ENCODE assay signal across 16 cellular contexts in the genomic region with DNA sequence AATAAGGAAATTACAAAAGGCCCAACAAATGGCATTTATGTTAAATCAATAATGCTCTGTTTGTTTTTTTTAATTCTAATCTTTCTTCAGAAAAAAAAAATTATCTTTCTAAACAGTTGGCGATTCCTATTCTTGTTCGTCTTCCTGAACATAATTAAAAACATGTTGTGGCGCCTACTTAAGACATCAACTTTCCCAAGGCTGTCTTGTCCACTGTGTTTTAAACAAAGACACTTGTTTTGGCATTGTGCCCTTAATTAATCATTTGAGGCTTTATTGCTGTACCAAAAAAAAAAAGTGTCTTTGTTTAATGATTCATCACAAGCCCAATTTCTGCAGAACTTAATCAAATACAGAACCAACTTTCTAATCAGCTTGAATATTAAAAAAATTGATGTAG.
"Had no signal": no experiment of that assay in that cellular context is flagged by ENCODE, and none has a peak within 500 bp of the region (broad histone marks: within the 10 kb centered on the region; RNA-seq: fewer than 3 reads in every experiment).

No MANE protein-coding gene starts in this region.

- H3K4me2 ChIP-seq: neural progenitor cell had no signal

- H3K9ac ChIP-seq: neural progenitor cell had no signal

- H3K36me3 ChIP-seq: neural progenitor cell, ovary, tibial artery, WERI-Rb-1 had no signal

- H2AFZ ChIP-seq: neural progenitor cell had no signal

- H3K9me3 ChIP-seq: ovary, tibial artery had no signal

- H3K4me3 ChIP-seq: neural progenitor cell, ovary, tibial artery had no signal

- H3K27ac Mint-ChIP-seq: activated naive CD4-positive, alpha-beta T cell treated with anti-CD3 and anti-CD28 coated beads, Interleukin-2, amount 50 U/mL, for 72 hours; neural progenitor cell had no signal

- DNase-seq: activated CD4-positive, alpha-beta T cell treated with anti-CD3 and anti-CD28 coated beads for 1 hour; activated CD8-positive, alpha-beta memory T cell treated with anti-CD3 and anti-CD28 coated beads for 24 hours; activated CD8-positive, alpha-beta memory T cell treated with anti-CD3 and anti-CD28 coated beads, Interleukin-2, amount 50 U/mL, for 48 hours; activated effector memory CD4-positive, alpha-beta T cell treated with anti-CD3 and anti-CD28 coated beads, Interleukin-2, amount 50 U/mL, for 16 hours; activated T-cell treated with anti-CD3 and anti-CD28 coated beads, Interleukin-2, amount 50 U/mL, for 48 hours; cerebellar nuclear complex; cortex of kidney; foreskin fibroblast; ovary; stimulated activated naive CD4-positive, alpha-beta T cell treated with Interleukin-2 at 50 U/mL for 16 hours; substantia nigra; T-helper 2 cell; WERI-Rb-1 had no signal

- H3K9me3 Mint-ChIP-seq: activated naive CD4-positive, alpha-beta T cell treated with anti-CD3 and anti-CD28 coated beads, Interleukin-2, amount 50 U/mL, for 72 hours had no signal

- H3K4me3 Mint-ChIP-seq: neural progenitor cell had no signal

- H3K27ac ChIP-seq: neural progenitor cell, ovary, tibial artery, WERI-Rb-1 had no signal

- H3K4me1 ChIP-seq: tibial artery had no signal

- H3K27me3 ChIP-seq: neural progenitor cell, ovary had no signal

- ATAC-seq: activated naive CD4-positive, alpha-beta T cell treated with anti-CD3 and anti-CD28 coated beads, Interleukin-2, amount 50 U/mL, for 72 hours had no signal
